In genomic region chr16:72787519-72788268, GRCh38 we compare ENCODE assay signal across 8 cellular contexts.
DNase-seq lines count a peak whose midpoint lies in the region; ATAC-seq and TF ChIP-seq lines count a peak whose summit lies in the region.

No MANE protein-coding gene starts in this region.

- DNase-seq in NCI-H146 (lab: John Stamatoyannopoulos, UW) (peak; percentile 59), NCI-H146 treated with DMSO at 0.1 percent for 48 hours (lab: John Stamatoyannopoulos, UW; ENCODE audit: unreplicated experiment) (no peak), SKM-1 (lab: John Stamatoyannopoulos, UW; ENCODE audit: unreplicated experiment) (peak; percentile 84), amniotic stem cell (lab: John Stamatoyannopoulos, UW) (peak; percentile 70), hippocampal formation (lab: John Stamatoyannopoulos, UW) (peak; percentile 15 to 53), gastrocnemius medialis (peak; percentile 44 to 68), SJCRH30 (no peak)

- intact Hi-C loops in gastrocnemius medialis (cut with DNase I; ENCODE audit: low total_unique reads): no loop called here

- H3K27ac ChIP-seq in gastrocnemius medialis: peak overlapping the region; percentile 26 to 59 (median 50)
- H3K27ac ChIP-seq in SJCRH30: no peak overlapping the region

- H3K4me3 ChIP-seq in gastrocnemius medialis (peak overlapping the region in 3 of 4 donors; percentile 21 to 34 (median 28)), SJCRH30 (no peak overlapping the region)

- ATAC-seq in HG03159 (IDR thresholded peaks at IDR 0.05; ENCODE audit: unreplicated experiment) (peak; percentile 92), gastrocnemius medialis (peak; percentile 66 to 86)

- H3K27me3 ChIP-seq in gastrocnemius medialis: no peaks in the 10 kb centered on the region
- H3K27me3 ChIP-seq in SJCRH30: no peaks in the 10 kb centered on the region

- TF ChIP-seq POLR2A in gastrocnemius medialis (IDR thresholded peaks at IDR 0.05): peak in 1 of 2 donors; percentile 37

- peaks cover 0 to 17% of the 10 kb centered on the region in 2 donors for H3K36me3 ChIP-seq in gastrocnemius medialis
- H3K36me3 ChIP-seq in SJCRH30: peaks cover 3% of the 10 kb centered on the region

- peaks cover 3% of the 10 kb centered on the region in 2 donors for H3K4me1 ChIP-seq in gastrocnemius medialis
- peaks cover 21% of the 10 kb centered on the region for H3K4me1 ChIP-seq in SJCRH30

- TF ChIP-seq CTCF in gastrocnemius medialis (IDR thresholded peaks at IDR 0.05 in 4 of 5, conservative IDR thresholded peaks at IDR 0.05 in 1 of 5): no peak

- in situ Hi-C loops in gastrocnemius medialis (cut with MboI; ENCODE audit: low sequenced_read_pairs in 4 of 4): no loop called here

- H3K9me3 ChIP-seq in gastrocnemius medialis (no peaks in the 10 kb centered on the region), SJCRH30 (replicated peaks) (no peaks in the 10 kb centered on the region)

Comparison
In these comparisons a context has a peak if more than half of its experiments do, and no peak if none do; other contexts are left out.
1. DNase-seq: peak in NCI-H146 (single experiment), SKM-1 (single experiment), amniotic stem cell (single experiment), hippocampal formation (2 of 2) and gastrocnemius medialis (2 of 2); none in NCI-H146 treated with DMSO at 0.1 percent for 48 hours (single experiment) and SJCRH30 (0 of 2).